Comparison of ENCODE assay signal across 1 cellular context in the genomic region with DNA sequence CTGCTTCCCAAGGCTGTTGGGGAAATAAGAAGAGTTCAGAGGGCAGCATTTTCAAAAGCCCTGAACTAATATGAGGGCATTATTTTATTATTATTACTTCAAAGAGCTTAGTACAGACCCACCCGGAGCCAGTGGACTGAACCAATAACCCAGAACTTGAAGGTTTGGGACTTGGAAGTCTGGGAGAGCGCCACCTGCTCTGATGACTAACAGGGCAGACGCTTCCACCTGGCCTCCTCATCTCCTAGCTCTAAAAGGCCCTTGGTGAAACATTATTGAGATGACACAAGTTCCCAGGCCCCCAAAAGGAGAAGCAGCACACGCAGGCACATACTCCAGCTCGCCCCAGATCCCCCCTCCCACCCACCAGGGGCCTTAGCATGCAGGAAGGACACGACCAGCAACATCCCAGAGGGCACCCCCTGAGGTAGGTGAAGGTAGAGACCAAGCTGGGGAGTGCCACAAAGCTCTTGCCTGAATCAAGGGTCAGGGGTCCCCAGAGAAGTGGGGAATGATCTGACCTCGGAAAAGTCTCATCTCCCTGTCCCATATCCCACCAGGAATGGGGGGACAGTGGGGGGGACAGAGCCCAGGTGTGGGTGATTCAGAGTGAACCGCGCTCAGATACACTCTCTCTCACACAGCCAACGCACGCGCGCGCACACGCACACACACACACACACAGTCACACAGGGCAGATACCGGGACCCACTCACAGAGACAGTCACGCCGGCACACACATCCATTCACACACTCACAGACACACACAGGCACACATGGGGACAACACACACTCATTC.
TF ChIP-seq lines count a peak whose summit lies in the region.

No MANE protein-coding gene starts in this region.

TF ChIP-seq in H1, 55 proteins besides CTCF, POLR2A, EP300 and RAD21:
- no peak for TF ChIP-seq RBBP5 (IDR thresholded peaks at IDR 0.05; ENCODE audit: borderline replicate concordance, low read depth, low read length)
- no peak for TF ChIP-seq EZH2 (IDR thresholded peaks at IDR 0.05; ENCODE audit: low read depth, low read length, severe bottlenecking)
- no peak for TF ChIP-seq ZNF274 (IDR thresholded peaks at IDR 0.05; ENCODE audit: borderline replicate concordance, extremely low read depth, low read length)
- TF ChIP-seq SP4 (IDR thresholded peaks at IDR 0.05; ENCODE audit: low read length): no peak
- TF ChIP-seq RFX5 (IDR thresholded peaks at IDR 0.05; ENCODE audit: borderline replicate concordance, low read depth, low read length): no peak
- no peak for TF ChIP-seq CHD2 (IDR thresholded peaks at IDR 0.05; ENCODE audit: low read length)
- TF ChIP-seq, protein P1, sequence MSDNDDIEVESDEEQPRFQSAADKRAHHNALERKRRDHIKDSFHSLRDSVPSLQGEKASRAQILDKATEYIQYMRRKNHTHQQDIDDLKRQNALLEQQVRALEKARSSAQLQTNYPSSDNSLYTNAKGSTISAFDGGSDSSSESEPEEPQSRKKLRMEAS (IDR thresholded peaks at IDR 0.05): no peak
- TF ChIP-seq, protein P2, sequence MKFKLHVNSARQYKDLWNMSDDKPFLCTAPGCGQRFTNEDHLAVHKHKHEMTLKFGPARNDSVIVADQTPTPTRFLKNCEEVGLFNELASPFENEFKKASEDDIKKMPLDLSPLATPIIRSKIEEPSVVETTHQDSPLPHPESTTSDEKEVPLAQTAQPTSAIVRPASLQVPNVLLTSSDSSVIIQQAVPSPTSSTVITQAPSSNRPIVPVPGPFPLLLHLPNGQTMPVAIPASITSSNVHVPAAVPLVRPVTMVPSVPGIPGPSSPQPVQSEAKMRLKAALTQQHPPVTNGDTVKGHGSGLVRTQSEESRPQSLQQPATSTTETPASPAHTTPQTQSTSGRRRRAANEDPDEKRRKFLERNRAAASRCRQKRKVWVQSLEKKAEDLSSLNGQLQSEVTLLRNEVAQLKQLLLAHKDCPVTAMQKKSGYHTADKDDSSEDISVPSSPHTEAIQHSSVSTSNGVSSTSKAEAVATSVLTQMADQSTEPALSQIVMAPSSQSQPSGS (IDR thresholded peaks at IDR 0.05; ENCODE audit: low read length): no peak
- no peak for TF ChIP-seq EGR1 (IDR thresholded peaks at IDR 0.05; ENCODE audit: borderline replicate concordance, low read depth, low read length)
- TF ChIP-seq SP1 (IDR thresholded peaks at IDR 0.05; ENCODE audit: low read depth, low read length): no peak
- TF ChIP-seq HDAC2 (IDR thresholded peaks at IDR 0.05; ENCODE audit: borderline replicate concordance in 1 of 2, low read depth in 2 of 2, low read length in 2 of 2): no peak
